17 cellular contexts compared by ENCODE assay signal in the genomic region with DNA sequence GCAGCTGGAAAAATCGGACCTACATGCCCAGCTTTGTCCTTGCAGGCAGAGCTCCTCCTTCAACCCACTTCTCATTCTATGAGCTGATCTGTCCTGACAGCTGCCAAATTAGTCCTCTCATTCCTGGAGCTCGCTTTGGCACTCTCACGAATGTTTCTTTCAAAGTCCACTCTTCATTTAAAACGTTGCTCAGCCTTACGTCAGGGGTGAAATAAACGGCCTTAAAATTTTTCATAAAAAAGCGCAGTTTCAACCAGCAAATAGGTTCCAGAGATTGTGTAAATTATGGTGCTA.
DNase-seq lines count a peak whose midpoint lies in the region; ATAC-seq and TF ChIP-seq lines count a peak whose summit lies in the region.
"Had no signal": no experiment of that assay in that cellular context is flagged by ENCODE, and none has a peak within 500 bp of the region (broad histone marks: within the 10 kb centered on the region; RNA-seq: fewer than 3 reads in every experiment).

No MANE protein-coding gene starts in this region.

- no TSS peak for BruUV-seq in PC-3 (replicated peaks; lab: Mats Ljungman, UMichigan)

- TF ChIP-seq CTCF in PC-3 (conservative IDR thresholded peaks at IDR 0.05; ENCODE audit: low read depth, low read length) (no peak), chondrocyte (IDR thresholded peaks at IDR 0.05) (no peak), liver (IDR thresholded peaks at IDR 0.05; ENCODE audit: low read depth, low read length, missing input control) (no peak), smooth muscle cell (IDR thresholded peaks at IDR 0.05; ENCODE audit: borderline replicate concordance, insufficient read depth, poor library complexity, severe bottlenecking) (no peak)

- POLR2A ChIA-PET in PC-3 (lab: Charles Lee; ENCODE audit: unreplicated experiment) = interaction anchor here (0.6 to 1.2 kb wide), 3 partner anchors 12 to 56 kb away, joined by 3 to 7 read pairs (median 3); no protein-coding TSS in a partner anchor

- H3K9me2 ChIP-seq in PC-3 (replicated peaks; ENCODE audit: low read length) = no peaks in the 10 kb centered on the region

- H3K9me3 ChIP-seq in PC-3 (ENCODE audit: low read length) (no peaks in the 10 kb centered on the region), liver (ENCODE audit: control insufficient read depth in 4 of 4, low read length in 3 of 4) (no peaks in the 10 kb centered on the region), smooth muscle cell (replicated peaks; ENCODE audit: low read depth) (no peaks in the 10 kb centered on the region)
- H3K9me3 ChIP-seq: left lung, upper lobe of left lung had no signal

- no peaks in the 10 kb centered on the region for H3F3A ChIP-seq in PC-3 (ENCODE audit: low read length, unreplicated experiment)
- peaks cover 39% of the 10 kb centered on the region for H3F3A ChIP-seq in smooth muscle cell (ENCODE audit: low read depth)

- 68% methylated on average over 7 of the region's 7 CpGs for WGBS in liver
- 64% methylated on average over 7 of the region's 7 CpGs for WGBS in smooth muscle cell (ENCODE audit: low lambda C conversion rate)

- no peaks in the 10 kb centered on the region for H3K36me3 Mint-ChIP-seq in chondrocyte (ENCODE audit: low read depth)
- H3K36me3 Mint-ChIP-seq: activated naive CD8-positive, alpha-beta T cell; brain had no signal

- peak; percentile 11 for ATAC-seq in PC-3
- ATAC-seq in HG03378 (IDR thresholded peaks at IDR 0.05; ENCODE audit: unreplicated experiment) = no peak
- ATAC-seq: activated CD8-positive, alpha-beta T cell treated with anti-CD3 and anti-CD28 coated beads, Interleukin-2, amount 10 ng/mL, durations not matched to agents 7 days and 5 days; right cardiac atrium had no signal

- peaks cover 8% of the 10 kb centered on the region for H3K79me2 ChIP-seq in PC-3 (ENCODE audit: low read length)
- no peaks in the 10 kb centered on the region for H3K79me2 ChIP-seq in smooth muscle cell (ENCODE audit: low read depth)

- H3K4me1 ChIP-seq in PC-3 (ENCODE audit: insufficient read depth, low read length) = peaks cover 67% of the 10 kb centered on the region
- H3K4me1 ChIP-seq in liver (ENCODE audit: control insufficient read depth in 4 of 4, insufficient read depth in 4 of 4, low read length in 3 of 4) = peaks cover 0 to 13% (median 6%) of the 10 kb centered on the region in 4 donors
- H3K4me1 ChIP-seq in smooth muscle cell (ENCODE audit: low read depth) = peaks cover 41% of the 10 kb centered on the region

- no peak overlapping the region for H3K4me3 Mint-ChIP-seq in chondrocyte (ENCODE audit: unreplicated experiment)
- H3K4me3 Mint-ChIP-seq: activated CD8-positive, alpha-beta T cell treated with anti-CD3 and anti-CD28 coated beads, Interleukin-2, amount 10 ng/mL, durations not matched to agents 7 days and 5 days; brain had no signal

- TF ChIP-seq RAD21 in liver (IDR thresholded peaks at IDR 0.05) = no peak

- intact Hi-C loops in PC-3 (cut with micrococcal nuclease) = no loop called here

- peak overlapping the region; percentile 72 for H3K27ac ChIP-seq in PC-3 (ENCODE audit: low read length)
- peak overlapping the region; percentile 52 to 61 for H3K27ac ChIP-seq in liver (ENCODE audit: low read depth in 1 of 2, low read length in 2 of 2)
- H3K27ac ChIP-seq in smooth muscle cell (ENCODE audit: low read depth) = peak overlapping the region; percentile 85
- H3K27ac ChIP-seq: upper lobe of left lung had no signal

- H3K36me3 ChIP-seq in PC-3 (ENCODE audit: low read depth, low read length) (no peaks in the 10 kb centered on the region), liver (ENCODE audit: control insufficient read depth in 4 of 4, insufficient read depth in 3 of 4, low read depth in 1 of 4, low read length in 3 of 4) (no peaks in the 10 kb centered on the region), smooth muscle cell (ENCODE audit: low read depth) (no peaks in the 10 kb centered on the region)
- H3K36me3 ChIP-seq: left lung, upper lobe of left lung had no signal

- peak overlapping the region; percentile 45 for H3K4me2 ChIP-seq in PC-3 (ENCODE audit: low read length)
- H3K4me2 ChIP-seq in smooth muscle cell = peak overlapping the region; percentile 2

- H3K27ac Mint-ChIP-seq in chondrocyte (ENCODE audit: unreplicated experiment) = peak overlapping the region; percentile 93
- H3K27ac Mint-ChIP-seq: activated CD8-positive, alpha-beta T cell treated with anti-CD3 and anti-CD28 coated beads, Interleukin-2, amount 10 ng/mL, durations not matched to agents 7 days and 5 days; activated naive CD8-positive, alpha-beta T cell had no signal

- DNase-seq in PC-3 = no peak
- no peak for DNase-seq in chondrocyte (ENCODE audit: low spot score)
- DNase-seq in smooth muscle cell (lab: John Stamatoyannopoulos, UW; ENCODE audit: unreplicated experiment) = no peak
- DNase-seq in NCI-H226 = no peak
- no peak for DNase-seq in stimulated activated CD8-positive, alpha-beta memory T cell treated with anti-CD3 and anti-CD28 coated beads, Interleukin-4, amount 100 ng/mL, for 48 hours
- DNase-seq: activated CD8-positive, alpha-beta T cell treated with anti-CD3 and anti-CD28 coated beads, Interleukin-2, amount 10 ng/mL, durations not matched to agents 7 days and 5 days; dermis blood vessel endothelial cell; left lung; NCI-H1436; NCI-H526 treated with DMSO at 0.1 percent for 48 hours; right cardiac atrium; T-helper 9 cell; upper lobe of left lung had no signal

- no peaks in the 10 kb centered on the region for H3K9me3 Mint-ChIP-seq in chondrocyte (ENCODE audit: low read depth)
- H3K9me3 Mint-ChIP-seq: brain had no signal

- H3K9ac ChIP-seq in PC-3 (ENCODE audit: low read length) = peak overlapping the region; percentile 8; the same call in 1 of the 2 replicates
- H3K9ac ChIP-seq in liver (ENCODE audit: low read depth in 1 of 2, low read length in 2 of 2) = no peak overlapping the region
- no peak overlapping the region for H3K9ac ChIP-seq in smooth muscle cell (ENCODE audit: low read depth)

- H2AFZ ChIP-seq in PC-3 (ENCODE audit: low read length) (peak overlapping the region; percentile 19; the same call in 1 of the 2 replicates), smooth muscle cell (ENCODE audit: low read depth) (no peak overlapping the region)

- H3K4me3 ChIP-seq in PC-3 (ENCODE audit: low read length) (no peak overlapping the region), liver (ENCODE audit: low read depth in 1 of 3, low read length in 3 of 3) (no peak overlapping the region), smooth muscle cell (no peak overlapping the region)
- H3K4me3 ChIP-seq: left lung, upper lobe of left lung had no signal

- CTCF ChIA-PET in PC-3 (lab: Charles Lee) = interaction anchor here (0.7 kb wide), 1 partner anchor 45 kb away, joined by 3 read pairs; no protein-coding TSS in a partner anchor

- H4K20me1 ChIP-seq in PC-3 (ENCODE audit: low read length) = no peaks in the 10 kb centered on the region
- no peaks in the 10 kb centered on the region for H4K20me1 ChIP-seq in smooth muscle cell (ENCODE audit: low read depth)

- H3K4me1 Mint-ChIP-seq in chondrocyte (ENCODE audit: low read depth) = peaks cover 88% of the 10 kb centered on the region

- no peaks in the 10 kb centered on the region for H3K27me3 Mint-ChIP-seq in chondrocyte (ENCODE audit: low read depth)
- H3K27me3 Mint-ChIP-seq: activated naive CD8-positive, alpha-beta T cell had no signal

- H3K27me3 ChIP-seq in PC-3 (ENCODE audit: low read length) (no peaks in the 10 kb centered on the region), liver (ENCODE audit: control insufficient read depth in 4 of 4, insufficient read depth in 4 of 4, low read length in 3 of 4) (no peaks in the 10 kb centered on the region), smooth muscle cell (ENCODE audit: low read depth) (no peaks in the 10 kb centered on the region)
- H3K27me3 ChIP-seq: left lung, upper lobe of left lung had no signal

TF ChIP-seq in liver, 16 proteins besides CTCF, POLR2A, EP300 and RAD21:
- peak in 1 of 2 donors; percentile 19 for TF ChIP-seq HNF4A (conservative IDR thresholded peaks at IDR 0.05)
- TF ChIP-seq RXRA (IDR thresholded peaks at IDR 0.05) = no peak
TF ChIP-seq in liver: peak in this region for 1.
